21 cellular contexts compared by ENCODE assay signal in genomic region chr19:15439821-15440641, GRCh38. TPM values are rescaled to one million over a fixed set of nuclear protein-coding genes. Genes with fewer than 3 reads are reported as not detected.
DNase-seq lines count a peak whose midpoint lies in the region; FAIRE-seq and TF ChIP-seq lines count a peak whose summit lies in the region.
"Had no signal": no experiment of that assay in that cellular context is flagged by ENCODE, and none has a peak within 500 bp of the region (broad histone marks: within the 10 kb centered on the region; RNA-seq: fewer than 3 reads in every experiment).

No MANE protein-coding gene starts in this region.

- H3K23ac ChIP-seq in H1 (ENCODE audit: insufficient read length), result no peak overlapping the region

- H3K14ac ChIP-seq in H1 (ENCODE audit: insufficient read length), result no peak overlapping the region

- no peak overlapping the region for H2BK12ac ChIP-seq in H1 (ENCODE audit: low read depth, low read length)

- WGBS in H1 (ENCODE audit: extremely low coverage in 1 of 2, insufficient coverage in 1 of 2, insufficient read length in 1 of 2, insufficient replicate concordance in 2 of 2, low coverage in 1 of 2, low lambda C conversion rate in 2 of 2, missing lambda C conversion rate in 1 of 2), 2 experiments, result 87% methylated on average over 14 of the region's 38 CpGs; no CpG with 5 or more reads in 1 of the 2 experiments

- peak overlapping the region; percentile 32 for H3K9ac ChIP-seq in Loucy (ENCODE audit: low read depth, low read length, poor library complexity, severe bottlenecking)
- H3K9ac ChIP-seq in H1 (replicated peaks in 1 of 4; ENCODE audit: extremely low read depth in 1 of 4, low read depth in 3 of 4, low read length in 3 of 4), result no peak overlapping the region

- H4K8ac ChIP-seq in H1 (ENCODE audit: extremely low read depth, insufficient read depth, low read length), result peak overlapping the region; percentile 25; the same call in 1 of the 2 replicates

- H4K91ac ChIP-seq in H1 (replicated peaks; ENCODE audit: insufficient read length, low read length), result no peak overlapping the region

- TF ChIP-seq POLR2A in H1 (IDR thresholded peaks at IDR 0.05; ENCODE audit: control extremely low read depth in 1 of 2, low read depth in 2 of 2, low read length in 2 of 2), result no peak

- H2BK20ac ChIP-seq in H1 (ENCODE audit: low read length), result no peak overlapping the region

- H3K4ac ChIP-seq in H1 (replicated peaks; ENCODE audit: insufficient read length, low read depth, low read length), result no peak overlapping the region

- no peak for TF ChIP-seq CTCF in Loucy (conservative IDR thresholded peaks at IDR 0.05; ENCODE audit: low read length)
- no peak for TF ChIP-seq CTCF in H1 (IDR thresholded peaks at IDR 0.05; ENCODE audit: control extremely low read depth in 1 of 3, insufficient read depth in 1 of 3, low read depth in 1 of 3, low read length in 3 of 3)
- TF ChIP-seq CTCF in neutrophil (IDR thresholded peaks at IDR 0.05), result no peak

- H3K79me2 ChIP-seq in Loucy (ENCODE audit: insufficient read depth, low read length) (no peaks in the 10 kb centered on the region), H1 (ENCODE audit: control insufficient read depth in 1 of 2, insufficient read depth in 2 of 2, low read length in 2 of 2) (no peaks in the 10 kb centered on the region)

- POLR2A ChIA-PET in H1 (lab: Charles Lee; ENCODE audit: partially characterized antibody), result interaction anchor here (2.6 kb wide), 1 partner anchor 20 kb away, joined by 8 read pairs; the partner anchor contains the start of gene AKAP8L

- no peaks in the 10 kb centered on the region for H3K9me2 ChIP-seq in Loucy (replicated peaks; ENCODE audit: low read depth, low read length)

- H4K5ac ChIP-seq in H1 (ENCODE audit: insufficient read length, low read depth, low read length), result no peak overlapping the region

- no peak overlapping the region for H2BK15ac ChIP-seq in H1 (ENCODE audit: low read length)

- no peak overlapping the region for H3K56ac ChIP-seq in H1 (replicated peaks; ENCODE audit: insufficient read length, low read depth, low read length)

- H3K18ac ChIP-seq in H1 (ENCODE audit: extremely low read depth, low read length), result no peak overlapping the region

- DNase-seq in H1 (ENCODE audit: low read depth in 1 of 2, low spot score in 2 of 2) (no peak), NCI-H1417 treated with DMSO at 0.1 percent for 48 hours (lab: John Stamatoyannopoulos, UW) (no peak), NCI-H1930 (lab: John Stamatoyannopoulos, UW) (no peak)
- no peak for DNase-seq in activated CD8-positive, alpha-beta memory T cell treated with anti-CD3 and anti-CD28 coated beads, Interleukin-2, amount 50 U/mL, for 48 hours
- DNase-seq: ACHN; BE2C; CD4-positive, alpha-beta memory T cell; DMS153; DMS79; H7; HFFc6; IMR-90 had no signal

- no peak overlapping the region for H2BK5ac ChIP-seq in H1 (ENCODE audit: low read depth, low read length)

- H3K4me3 ChIP-seq in Loucy (ENCODE audit: low read length, poor library complexity, severe bottlenecking), result no peak overlapping the region
- H3K4me3 ChIP-seq in H1 (ENCODE audit: extremely low read depth in 1 of 4, insufficient read depth in 2 of 4, low read depth in 3 of 4, low read length in 4 of 4), result no peak overlapping the region
- H3K4me3 ChIP-seq in neutrophil (ENCODE audit: low read depth in 1 of 2, low read length in 1 of 2), result no peak overlapping the region
- H3K4me3 ChIP-seq: GM23338 had no signal

- H4K20me1 ChIP-seq in Loucy (ENCODE audit: insufficient read depth, low read length, poor library complexity, severe bottlenecking) (no peaks in the 10 kb centered on the region), H1 (replicated peaks in 1 of 2; ENCODE audit: control insufficient read depth in 1 of 2, insufficient read depth in 2 of 2, low read length in 2 of 2) (no peaks in the 10 kb centered on the region)

- H3K4me2 ChIP-seq in Loucy (ENCODE audit: low read depth, low read length, poor library complexity, severe bottlenecking) (no peak overlapping the region), H1 (ENCODE audit: insufficient read depth in 1 of 2, low read depth in 2 of 2, low read length in 2 of 2) (no peak overlapping the region)
- H3K4me2 ChIP-seq: GM23338 had no signal

- no peak overlapping the region for H2AFZ ChIP-seq in Loucy (ENCODE audit: low read length)
- H2AFZ ChIP-seq in H1 (ENCODE audit: low read length), result no peak overlapping the region
- H2AFZ ChIP-seq: GM23338 had no signal

- H3K27ac ChIP-seq in H1 (ENCODE audit: low read depth, low read length) (no peak overlapping the region), neutrophil (peak overlapping the region; percentile 88)
- H3K27ac ChIP-seq: HL-60 had no signal

- H2BK120ac ChIP-seq in H1 (replicated peaks; ENCODE audit: low read depth, low read length), result no peak overlapping the region

- no peaks in the 10 kb centered on the region for H3F3A ChIP-seq in Loucy (ENCODE audit: low read depth)

- no peak for TF ChIP-seq RAD21 in H1 (IDR thresholded peaks at IDR 0.05 in 1 of 2, conservative IDR thresholded peaks at IDR 0.05 in 1 of 2; ENCODE audit: low read depth in 2 of 2, low read length in 2 of 2)

- H3K23me2 ChIP-seq in H1 (ENCODE audit: low read depth, low read length), result no peaks in the 10 kb centered on the region

- no peak overlapping the region for H2AK5ac ChIP-seq in H1 (ENCODE audit: low read depth, low read length)

- H3K4me1 ChIP-seq in Loucy (ENCODE audit: insufficient read depth, low read length, poor library complexity, severe bottlenecking) (no peaks in the 10 kb centered on the region), H1 (replicated peaks in 1 of 4; ENCODE audit: control insufficient read depth in 3 of 4, insufficient read depth in 4 of 4, low read length in 3 of 4) (no peaks in the 10 kb centered on the region; a peak in 1 of 7 replicates), neutrophil (ENCODE audit: control insufficient read depth in 1 of 2, insufficient read depth in 1 of 2, low read depth in 1 of 2, low read length in 1 of 2) (peaks cover 38 to 41% of the 10 kb centered on the region in 2 experiments)
- H3K4me1 ChIP-seq: BE2C had no signal

- FAIRE-seq in H1 (lab: Jason Lieb, UNC), result no peak
- FAIRE-seq: A204.1, GM12892, GM18507, HTR-8/SVneo had no signal

- H3K9me3 ChIP-seq in Loucy (ENCODE audit: insufficient read depth, low read depth, low read length), result no peaks in the 10 kb centered on the region
- no peaks in the 10 kb centered on the region for H3K9me3 ChIP-seq in H1 (ENCODE audit: insufficient read depth in 2 of 2, low read depth in 1 of 2, low read length in 1 of 2)
- no peaks in the 10 kb centered on the region for H3K9me3 ChIP-seq in neutrophil
- H3K9me3 ChIP-seq: BE2C had no signal

- H3K27me3 ChIP-seq in Loucy (ENCODE audit: insufficient read depth, low read length, poor library complexity, severe bottlenecking) (no peaks in the 10 kb centered on the region), H1 (replicated peaks in 1 of 4; ENCODE audit: control insufficient read depth in 3 of 4, extremely low read depth in 1 of 4, insufficient read depth in 3 of 4, low read length in 3 of 4) (no peaks in the 10 kb centered on the region), neutrophil (no peaks in the 10 kb centered on the region)
- H3K27me3 ChIP-seq: BE2C had no signal

- CTCF ChIA-PET in H1 (lab: Charles Lee; ENCODE audit: partially characterized antibody), result interaction anchor here (1.1 to 7.5 kb wide), 3 partner anchors 8 to 20 kb away, joined by 3 to 48 read pairs (median 8); partner anchors contain the start of gene AKAP8L

- no peaks in the 10 kb centered on the region for H3K36me3 ChIP-seq in Loucy (ENCODE audit: insufficient read depth, low read length)
- no peaks in the 10 kb centered on the region for H3K36me3 ChIP-seq in H1 (ENCODE audit: control insufficient read depth in 2 of 4, insufficient read depth in 4 of 4, low read length in 3 of 4)
- H3K36me3 ChIP-seq in neutrophil, result peaks cover 52% of the 10 kb centered on the region
- H3K36me3 ChIP-seq: BE2C had no signal

- TF ChIP-seq EP300 in H1 (IDR thresholded peaks at IDR 0.05; ENCODE audit: borderline replicate concordance in 1 of 2, low read depth in 2 of 2, low read length in 2 of 2), result no peak

- H3K79me1 ChIP-seq in H1 (ENCODE audit: low read depth, low read length), result no peaks in the 10 kb centered on the region

RNA-seq across cellular contexts. Expression of gene WIZ, which starts 9.7 kb away (rescaled TPM):
- total RNA-seq in H1 (2021; fragmentation: NEBNext Ultra II Directional; extraction: Animal tissue kit (Norgen Biotek cat#: 25700)), result 33.2 and 34.4 TPM in 2 replicates
- polyA plus RNA-seq in H1 (2011; rRNA removed), result 12.5 and 22.7 TPM in 2 replicates
- 11.9 TPM for polyA plus RNA-seq in H1 (2011; cell fraction: cytosol; rRNA removed)
- 33.7 TPM for polyA plus RNA-seq in H1 (2011; cell fraction: nucleus; rRNA removed)
- polyA plus RNA-seq in H1 (2012, experiment 1 of 2), result 19.0 to 28.5 TPM (median 25.3 TPM) in 4 replicates
- polyA plus RNA-seq in H1 (2012, experiment 2 of 2), result 19.5 TPM
- polyA plus RNA-seq in H1 (2013, experiment 1 of 2), result 21.0 TPM
- polyA plus RNA-seq in H1 (2013, experiment 2 of 2), result 20.8 TPM
- 4.1 and 4.7 TPM in 2 replicates for polyA minus RNA-seq in H1 (2011; rRNA and poly(A)+ RNA removed)
- polyA minus RNA-seq in H1 (2011; cell fraction: cytosol; rRNA and poly(A)+ RNA removed), result 16.7 TPM
- 12.7 TPM for polyA minus RNA-seq in H1 (2011; cell fraction: nucleus; rRNA and poly(A)+ RNA removed)

RNA-seq across cellular contexts. Expression of gene AKAP8L, which starts 21.2 kb away (rescaled TPM):
- 127 and 138 TPM in 2 replicates for total RNA-seq in H1 (2021; fragmentation: NEBNext Ultra II Directional; extraction: Animal tissue kit (Norgen Biotek cat#: 25700))
- polyA plus RNA-seq in H1 (2011; rRNA removed), result 75.1 and 149 TPM in 2 replicates
- 130 TPM for polyA plus RNA-seq in H1 (2011; cell fraction: cytosol; rRNA removed)
- 1,038 TPM for polyA plus RNA-seq in H1 (2011; cell fraction: nucleus; rRNA removed)
- 104 to 148 TPM (median 127 TPM) in 4 replicates for polyA plus RNA-seq in H1 (2012, experiment 1 of 2)
- 45.6 TPM for polyA plus RNA-seq in H1 (2012, experiment 2 of 2)
- polyA plus RNA-seq in H1 (2013, experiment 1 of 2), result 108 TPM
- polyA plus RNA-seq in H1 (2013, experiment 2 of 2), result 92.0 TPM
- polyA minus RNA-seq in H1 (2011; rRNA and poly(A)+ RNA removed), result 112 and 116 TPM in 2 replicates
- 69.8 TPM for polyA minus RNA-seq in H1 (2011; cell fraction: cytosol; rRNA and poly(A)+ RNA removed)
- polyA minus RNA-seq in H1 (2011; cell fraction: nucleus; rRNA and poly(A)+ RNA removed), result 218 TPM

RNA-seq across cellular contexts. Expression of gene RASAL3, which starts 24.3 kb away (rescaled TPM):
- 0.19 TPM in 2 replicates for total RNA-seq in H1 (2021; fragmentation: NEBNext Ultra II Directional; extraction: Animal tissue kit (Norgen Biotek cat#: 25700))
- polyA plus RNA-seq in H1 (2011; rRNA removed), result 0.63 and 2.4 TPM in 2 replicates
- polyA plus RNA-seq in H1 (2011; cell fraction: cytosol; rRNA removed), result 0.57 TPM
- 2.5 TPM for polyA plus RNA-seq in H1 (2011; cell fraction: nucleus; rRNA removed)
- polyA plus RNA-seq in H1 (2012, experiment 1 of 2), result 0.20 to 0.94 TPM (median 0.53 TPM) in 4 replicates
- 0.47 TPM for polyA plus RNA-seq in H1 (2012, experiment 2 of 2)
- polyA plus RNA-seq in H1 (2013, experiment 1 of 2), result 0.67 TPM
- polyA plus RNA-seq in H1 (2013, experiment 2 of 2), result 0.64 TPM
- polyA minus RNA-seq in H1 (2011; rRNA and poly(A)+ RNA removed), result 0.16 TPM in 1 of 2 replicates, not detected in the other
- polyA minus RNA-seq in H1 (2011; cell fraction: cytosol; rRNA and poly(A)+ RNA removed), result not detected
- 0.50 TPM for polyA minus RNA-seq in H1 (2011; cell fraction: nucleus; rRNA and poly(A)+ RNA removed)
- total RNA-seq: Daoy, H7, HFFc6, IMR-90 had no signal

RNA-seq across cellular contexts. Expression of gene PGLYRP2, which starts 39.3 kb away (rescaled TPM):
- not detected in 2 replicates for total RNA-seq in H1 (2021; fragmentation: NEBNext Ultra II Directional; extraction: Animal tissue kit (Norgen Biotek cat#: 25700))
- polyA plus RNA-seq in H1 (2011; rRNA removed), result not detected in 2 replicates
- not detected for polyA plus RNA-seq in H1 (2011; cell fraction: cytosol; rRNA removed)
- polyA plus RNA-seq in H1 (2011; cell fraction: nucleus; rRNA removed), result not detected
- not detected in 4 replicates for polyA plus RNA-seq in H1 (2012, experiment 1 of 2)
- polyA plus RNA-seq in H1 (2012, experiment 2 of 2), result not detected
- polyA plus RNA-seq in H1 (2013, experiment 1 of 2), result 0.02 TPM
- polyA plus RNA-seq in H1 (2013, experiment 2 of 2), result not detected
- not detected in 2 replicates for polyA minus RNA-seq in H1 (2011; rRNA and poly(A)+ RNA removed)
- not detected for polyA minus RNA-seq in H1 (2011; cell fraction: cytosol; rRNA and poly(A)+ RNA removed)
- polyA minus RNA-seq in H1 (2011; cell fraction: nucleus; rRNA and poly(A)+ RNA removed), result not detected
- total RNA-seq: GM23338, H7, HFFc6, IMR-90 had no signal
- polyA plus RNA-seq: GM23338, IMR-90 had no signal
